In genomic region chr3:112327371-112327951, GRCh38 we compare ENCODE assay signal across 7 cellular contexts. TPM values are rescaled to one million over a fixed set of nuclear protein-coding genes. Genes with fewer than 3 reads are reported as not detected.
DNase-seq lines count a peak whose midpoint lies in the region; ATAC-seq, FAIRE-seq and TF ChIP-seq lines count a peak whose summit lies in the region.

No MANE protein-coding gene starts in this region.

- peaks cover 10% of the 10 kb centered on the region for H3K4me1 Mint-ChIP-seq in activated naive CD8-positive, alpha-beta T cell treated with anti-CD3 and anti-CD28 coated beads, Interleukin-2, amount 50 U/mL, for 24 hours

- H3K27me3 Mint-ChIP-seq in activated naive CD8-positive, alpha-beta T cell treated with anti-CD3 and anti-CD28 coated beads, Interleukin-2, amount 50 U/mL, for 24 hours = peaks cover 7% of the 10 kb centered on the region

- H3K79me2 ChIP-seq in smooth muscle cell (ENCODE audit: low read depth) = no peaks in the 10 kb centered on the region

- ATAC-seq in GM19467 (IDR thresholded peaks at IDR 0.05; ENCODE audit: unreplicated experiment) (peak; percentile 96), HG03439 (IDR thresholded peaks at IDR 0.05; ENCODE audit: unreplicated experiment) (peak; percentile 90)
- ATAC-seq in activated naive CD8-positive, alpha-beta T cell treated with anti-CD3 and anti-CD28 coated beads, Interleukin-2, amount 50 U/mL, for 24 hours = peak; percentile 99

- no peak overlapping the region for H3K4me3 Mint-ChIP-seq in activated naive CD8-positive, alpha-beta T cell treated with anti-CD3 and anti-CD28 coated beads, Interleukin-2, amount 50 U/mL, for 24 hours

- no peak overlapping the region for H3K4me2 ChIP-seq in smooth muscle cell

- no peak overlapping the region for H3K27ac Mint-ChIP-seq in activated naive CD8-positive, alpha-beta T cell treated with anti-CD3 and anti-CD28 coated beads, Interleukin-2, amount 50 U/mL, for 24 hours

- H4K20me1 ChIP-seq in smooth muscle cell (ENCODE audit: low read depth) = no peaks in the 10 kb centered on the region

- H3K36me3 Mint-ChIP-seq in activated naive CD8-positive, alpha-beta T cell treated with anti-CD3 and anti-CD28 coated beads, Interleukin-2, amount 50 U/mL, for 24 hours (ENCODE audit: low read depth) = no peaks in the 10 kb centered on the region

- no peaks in the 10 kb centered on the region for H3K9me3 ChIP-seq in left ventricle myocardium inferior (replicated peaks)
- no peaks in the 10 kb centered on the region for H3K9me3 ChIP-seq in smooth muscle cell (replicated peaks; ENCODE audit: low read depth)

- intact Hi-C loops in left ventricle myocardium inferior (cut with micrococcal nuclease) = loop anchor here (2.0 kb wide), 1 partner anchor 191 kb away; no protein-coding TSS in a partner anchor

- WGBS in smooth muscle cell (ENCODE audit: low lambda C conversion rate) = 26% methylated on average over 2 of the region's 2 CpGs

- H3K27ac ChIP-seq in left ventricle myocardium inferior (replicated peaks) = no peak overlapping the region
- H3K27ac ChIP-seq in smooth muscle cell (ENCODE audit: low read depth) = no peak overlapping the region

- no peak overlapping the region for H3K4me3 ChIP-seq in left ventricle myocardium inferior
- H3K4me3 ChIP-seq in smooth muscle cell = no peak overlapping the region

- FAIRE-seq in G401.6 (lab: Jason Lieb, UNC) = peak; percentile 55

- H3K9me3 Mint-ChIP-seq in activated naive CD8-positive, alpha-beta T cell treated with anti-CD3 and anti-CD28 coated beads, Interleukin-2, amount 50 U/mL, for 24 hours = no peaks in the 10 kb centered on the region

- no peaks in the 10 kb centered on the region for H3K36me3 ChIP-seq in left ventricle myocardium inferior
- no peaks in the 10 kb centered on the region for H3K36me3 ChIP-seq in smooth muscle cell (ENCODE audit: low read depth)

- H3K9ac ChIP-seq in smooth muscle cell (ENCODE audit: low read depth) = no peak overlapping the region

- no peak overlapping the region for H2AFZ ChIP-seq in smooth muscle cell (ENCODE audit: low read depth)

- peaks cover 11% of the 10 kb centered on the region for H3K27me3 ChIP-seq in left ventricle myocardium inferior (ENCODE audit: low read depth)
- no peaks in the 10 kb centered on the region for H3K27me3 ChIP-seq in smooth muscle cell (ENCODE audit: low read depth)

- TF ChIP-seq CTCF in left ventricle myocardium inferior (IDR thresholded peaks at IDR 0.05; ENCODE audit: borderline replicate concordance) (peak; percentile 66), smooth muscle cell (IDR thresholded peaks at IDR 0.05; ENCODE audit: borderline replicate concordance, insufficient read depth, poor library complexity, severe bottlenecking) (peak; percentile 65)

- H3K4me1 ChIP-seq in left ventricle myocardium inferior (no peaks in the 10 kb centered on the region), smooth muscle cell (ENCODE audit: low read depth) (peaks cover under 1% of the 10 kb centered on the region)

- peak; percentile 73 for DNase-seq in NCI-H524 treated with DMSO at 0.1 percent for 48 hours (lab: John Stamatoyannopoulos, UW)
- no peak for DNase-seq in activated naive CD8-positive, alpha-beta T cell treated with anti-CD3 and anti-CD28 coated beads, Interleukin-2, amount 50 U/mL, for 24 hours
- DNase-seq in left ventricle myocardium inferior = no peak
- DNase-seq in smooth muscle cell (lab: John Stamatoyannopoulos, UW; ENCODE audit: unreplicated experiment) = no peak

- no peaks in the 10 kb centered on the region for H3F3A ChIP-seq in smooth muscle cell (ENCODE audit: low read depth)

RNA-seq across cellular contexts. Expression of gene CD200, which starts 5.5 kb away (rescaled TPM):
- total RNA-seq in left ventricle myocardium inferior (1.1 TPM), smooth muscle cell (7.8 and 10.0 TPM in 2 replicates)
- 9.3 and 12.4 TPM in 2 replicates for polyA plus RNA-seq in smooth muscle cell

RNA-seq across cellular contexts. Expression of gene SLC9C1, which starts 33.4 kb away (rescaled TPM):
- total RNA-seq in left ventricle myocardium inferior (1.3 TPM), smooth muscle cell (0.09 TPM in 1 of 2 replicates, not detected in the other)
- 0.08 TPM in 1 of 2 replicates, not detected in the other for polyA plus RNA-seq in smooth muscle cell
